Comparison of ENCODE assay signal across 8 cellular contexts in genomic region chr6:42978793-42979522, GRCh38.
A peak's percentile ranks its signal among the peaks of the same experiment; 100 is the strongest.
DNase-seq lines count a peak whose midpoint lies in the region; ATAC-seq lines count a peak whose summit lies in the region.

A gene with protein sequence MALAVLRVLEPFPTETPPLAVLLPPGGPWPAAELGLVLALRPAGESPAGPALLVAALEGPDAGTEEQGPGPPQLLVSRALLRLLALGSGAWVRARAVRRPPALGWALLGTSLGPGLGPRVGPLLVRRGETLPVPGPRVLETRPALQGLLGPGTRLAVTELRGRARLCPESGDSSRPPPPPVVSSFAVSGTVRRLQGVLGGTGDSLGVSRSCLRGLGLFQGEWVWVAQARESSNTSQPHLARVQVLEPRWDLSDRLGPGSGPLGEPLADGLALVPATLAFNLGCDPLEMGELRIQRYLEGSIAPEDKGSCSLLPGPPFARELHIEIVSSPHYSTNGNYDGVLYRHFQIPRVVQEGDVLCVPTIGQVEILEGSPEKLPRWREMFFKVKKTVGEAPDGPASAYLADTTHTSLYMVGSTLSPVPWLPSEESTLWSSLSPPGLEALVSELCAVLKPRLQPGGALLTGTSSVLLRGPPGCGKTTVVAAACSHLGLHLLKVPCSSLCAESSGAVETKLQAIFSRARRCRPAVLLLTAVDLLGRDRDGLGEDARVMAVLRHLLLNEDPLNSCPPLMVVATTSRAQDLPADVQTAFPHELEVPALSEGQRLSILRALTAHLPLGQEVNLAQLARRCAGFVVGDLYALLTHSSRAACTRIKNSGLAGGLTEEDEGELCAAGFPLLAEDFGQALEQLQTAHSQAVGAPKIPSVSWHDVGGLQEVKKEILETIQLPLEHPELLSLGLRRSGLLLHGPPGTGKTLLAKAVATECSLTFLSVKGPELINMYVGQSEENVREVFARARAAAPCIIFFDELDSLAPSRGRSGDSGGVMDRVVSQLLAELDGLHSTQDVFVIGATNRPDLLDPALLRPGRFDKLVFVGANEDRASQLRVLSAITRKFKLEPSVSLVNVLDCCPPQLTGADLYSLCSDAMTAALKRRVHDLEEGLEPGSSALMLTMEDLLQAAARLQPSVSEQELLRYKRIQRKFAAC (minus strand): TSS chr6:42979181. CDS start chr6:42979150, 31 bp downstream.

- ATAC-seq in HG03457 (IDR thresholded peaks at IDR 0.05; ENCODE audit: unreplicated experiment) = peak; percentile 72

- no peaks in the 10 kb centered on the region for H3K27me3 ChIP-seq in layer of hippocampus (ENCODE audit: control insufficient read depth, insufficient read depth, low read length)

- peak within 1 kb of the TSS; percentile 71 for H3K27ac ChIP-seq in cingulate gyrus (ENCODE audit: low read depth, low read length)
- peak within 1 kb of the TSS; percentile 72 for H3K27ac ChIP-seq in layer of hippocampus (ENCODE audit: low read depth, low read length)

- peak; percentile 91 to 95 for DNase-seq in AML-193 (lab: John Stamatoyannopoulos, UW)
- DNase-seq in GM19240 (ENCODE audit: insufficient read length, low spot score) = peak; percentile 94
- peak; percentile 91 to 93 for DNase-seq in NCI-H524 (lab: John Stamatoyannopoulos, UW)
- peak; percentile 86 to 94 for DNase-seq in activated CD4-positive, alpha-beta T cell treated with anti-CD3 and anti-CD28 coated beads for 4 hours
- peak; percentile 94 for DNase-seq in stimulated activated CD4-positive, alpha-beta T cell treated with anti-CD3 and anti-CD28 coated beads, Interleukin-1b, Interleukin-23, amount 100 ng/mL, for 48 hours

Comparison
In these comparisons a context has a peak if more than half of its experiments do, and no peak if none do; other contexts are left out.
1. Peak in every context shown above with its lines: DNase-seq, ATAC-seq and H3K27ac ChIP-seq.